Comparison of ENCODE assay signal across 5 cellular contexts in the genomic region with DNA sequence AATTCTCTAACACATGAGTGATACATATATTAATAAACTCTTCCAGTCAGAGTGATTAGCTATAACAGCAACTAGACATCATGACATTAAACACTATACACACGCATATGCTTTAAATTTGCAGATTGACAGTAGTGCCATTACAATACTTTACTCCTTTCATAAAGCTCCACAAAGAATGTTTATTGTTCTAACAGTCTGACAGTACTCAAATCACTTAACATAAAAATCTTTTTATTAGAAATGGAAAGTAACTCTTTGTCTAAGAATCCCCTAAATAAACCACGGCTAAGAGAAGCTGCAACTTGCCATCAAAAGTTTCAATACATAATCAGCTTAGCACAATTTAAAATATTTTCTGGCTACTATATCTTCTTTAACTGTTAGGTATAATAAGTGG.
"Had no signal": no experiment of that assay in that cellular context is flagged by ENCODE, and none has a peak within 500 bp of the region (broad histone marks: within the 10 kb centered on the region; RNA-seq: fewer than 3 reads in every experiment).

No MANE protein-coding gene starts in this region.

- ATAC-seq: Panc1, PC-3, Right ventricle myocardium inferior, SK-N-SH treated with all-trans-retinoic acid at 6 μM for 48 hours had no signal

- FAIRE-seq: RCC 7860 had no signal
